Comparison of ENCODE assay signal across 11 cellular contexts in the genomic region with DNA sequence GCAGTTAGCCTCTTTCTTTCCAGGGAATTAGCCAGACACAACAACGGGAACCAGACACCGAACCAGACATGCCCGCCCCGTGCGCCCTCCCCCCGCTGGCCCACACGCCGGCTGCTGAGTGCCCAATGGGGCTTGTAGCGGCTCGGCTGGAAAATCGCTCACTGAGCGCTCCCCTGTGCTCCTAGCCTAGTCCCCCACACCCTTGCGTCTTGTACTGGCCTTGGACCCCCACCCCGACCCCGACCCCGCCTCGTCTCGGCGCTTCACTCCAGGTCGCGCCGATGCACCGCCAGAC. TPM values are rescaled to one million over a fixed set of nuclear protein-coding genes. Genes with fewer than 3 reads are reported as not detected.
DNase-seq lines count a peak whose midpoint lies in the region; ATAC-seq and TF ChIP-seq lines count a peak whose summit lies in the region.
"Had no signal": no experiment of that assay in that cellular context is flagged by ENCODE, and none has a peak within 500 bp of the region (broad histone marks: within the 10 kb centered on the region; RNA-seq: fewer than 3 reads in every experiment).

No MANE protein-coding gene starts in this region.

- peaks cover 78% of the 10 kb centered on the region for H3K27me3 Mint-ChIP-seq in IgD-negative memory B cell
- peaks cover 98% of the 10 kb centered on the region for H3K27me3 Mint-ChIP-seq in dendritic cell treated with granulocyte-macrophage colony-stimulating factor and Interleukin-4, amounts not matched to agents 40 ng/mL and 50 ng/mL, for 4 days
- peaks cover 94% of the 10 kb centered on the region for H3K27me3 Mint-ChIP-seq in osteocyte (ENCODE audit: unreplicated experiment)

- peak overlapping the region; percentile 63 to 90 (median 76) for H3K4me3 Mint-ChIP-seq in IgD-negative memory B cell
- peak overlapping the region; percentile 75 for H3K4me3 Mint-ChIP-seq in dendritic cell treated with granulocyte-macrophage colony-stimulating factor and Interleukin-4, amounts not matched to agents 40 ng/mL and 50 ng/mL, for 4 days
- peak overlapping the region; percentile 64 for H3K4me3 Mint-ChIP-seq in osteocyte (ENCODE audit: unreplicated experiment)

- DNase-seq in COR-L47 (lab: John Stamatoyannopoulos, UW) (peak; percentile 11), osteocyte (ENCODE audit: extremely low spot score, unreplicated experiment) (no peak), hippocampal formation (lab: John Stamatoyannopoulos, UW) (no peak), SKM-1 (lab: John Stamatoyannopoulos, UW; ENCODE audit: unreplicated experiment) (no peak), left ventricle myocardium superior (no peak)
- DNase-seq: activated gamma-delta T cell, NCI-H1048 had no signal

- peaks cover 0 to 13% (median 3%) of the 10 kb centered on the region in 3 donors for H3K9me3 Mint-ChIP-seq in IgD-negative memory B cell
- H3K9me3 Mint-ChIP-seq in dendritic cell treated with granulocyte-macrophage colony-stimulating factor and Interleukin-4, amounts not matched to agents 40 ng/mL and 50 ng/mL, for 4 days = no peaks in the 10 kb centered on the region
- H3K9me3 Mint-ChIP-seq in osteocyte (ENCODE audit: unreplicated experiment) = no peaks in the 10 kb centered on the region

- intact Hi-C loops in dendritic cell treated with granulocyte-macrophage colony-stimulating factor and Interleukin-4, amounts not matched to agents 40 ng/mL and 50 ng/mL, for 4 days (cut with micrococcal nuclease) = loop anchor here (10.0 kb wide), 1 partner anchor 583 kb away; no protein-coding TSS in a partner anchor
- intact Hi-C loops in left ventricle myocardium superior (cut with micrococcal nuclease) = loop anchor here (10.0 kb wide), 3 partner anchors 333 to 453 kb away; no protein-coding TSS in a partner anchor

- H3K36me3 Mint-ChIP-seq in IgD-negative memory B cell (no peaks in the 10 kb centered on the region), osteocyte (ENCODE audit: unreplicated experiment) (no peaks in the 10 kb centered on the region)
- no peaks in the 10 kb centered on the region for H3K36me3 Mint-ChIP-seq in dendritic cell treated with granulocyte-macrophage colony-stimulating factor and Interleukin-4, amounts not matched to agents 40 ng/mL and 50 ng/mL, for 4 days (ENCODE audit: low read depth)

- H3K4me1 Mint-ChIP-seq in IgD-negative memory B cell (peaks cover 15 to 34% (median 31%) of the 10 kb centered on the region in 3 donors), osteocyte (ENCODE audit: unreplicated experiment) (peaks cover 55% of the 10 kb centered on the region)
- peaks cover 83% of the 10 kb centered on the region for H3K4me1 Mint-ChIP-seq in dendritic cell treated with granulocyte-macrophage colony-stimulating factor and Interleukin-4, amounts not matched to agents 40 ng/mL and 50 ng/mL, for 4 days (ENCODE audit: low read depth)

- no peak for TF ChIP-seq CTCF in osteocyte (IDR thresholded peaks at IDR 0.05)

- no peak for ATAC-seq in GM21360 (IDR thresholded peaks at IDR 0.05; ENCODE audit: unreplicated experiment)
- no peak for ATAC-seq in left ventricle myocardium superior

- H3K27ac Mint-ChIP-seq in IgD-negative memory B cell (peak overlapping the region; percentile 35 to 95 (median 86)), osteocyte (ENCODE audit: unreplicated experiment) (no peak overlapping the region)
- no peak overlapping the region for H3K27ac Mint-ChIP-seq in dendritic cell treated with granulocyte-macrophage colony-stimulating factor and Interleukin-4, amounts not matched to agents 40 ng/mL and 50 ng/mL, for 4 days

RNA-seq across cellular contexts. Expression of a gene that starts 1.3 kb away (rescaled TPM):
- polyA plus RNA-seq in IgD-negative memory B cell = not detected
- total RNA-seq in osteocyte = not detected in 2 replicates
- total RNA-seq in left ventricle myocardium superior = not detected

RNA-seq across cellular contexts. Expression of a gene that starts 47.8 kb away (rescaled TPM):
- polyA plus RNA-seq in IgD-negative memory B cell = not detected
- not detected in 2 replicates for total RNA-seq in osteocyte
- total RNA-seq in left ventricle myocardium superior = 1.2 TPM
- total RNA-seq: myocyte had no signal

Comparison
In these comparisons a context has a peak if more than half of its experiments do, and no peak if none do; other contexts are left out.
1. H3K27ac Mint-ChIP-seq: peak in IgD-negative memory B cell (3 of 3); none in dendritic cell treated with granulocyte-macrophage colony-stimulating factor and Interleukin-4, amounts not matched to agents 40 ng/mL and 50 ng/mL, for 4 days (single experiment) and osteocyte (single experiment).
2. Peak in every context shown above with its lines, with median percentiles within 50 percentile points of each other: H3K4me3 Mint-ChIP-seq.